In genomic region chr9:133948571-133949485, GRCh38 we compare ENCODE assay signal across 1 cellular context.
TF ChIP-seq lines count a peak whose summit lies in the region.

No MANE protein-coding gene starts in this region.

TF ChIP-seq in IMR-90, 13 proteins besides CTCF, POLR2A, EP300 and RAD21 (continued from another document):
- TF ChIP-seq ELK1 (IDR thresholded peaks at IDR 0.05; ENCODE audit: borderline replicate concordance, low read depth, low read length): no peak
- TF ChIP-seq MXI1 (IDR thresholded peaks at IDR 0.05; ENCODE audit: borderline replicate concordance, low read depth, low read length): no peak
- no peak for TF ChIP-seq SMC3 (IDR thresholded peaks at IDR 0.05; ENCODE audit: low read depth, low read length)
- no peak for TF ChIP-seq CHD1 (IDR thresholded peaks at IDR 0.05; ENCODE audit: low read depth, low read length)
- no peak for TF ChIP-seq MAZ (IDR thresholded peaks at IDR 0.05; ENCODE audit: borderline replicate concordance, low read depth, low read length)
- no peak for TF ChIP-seq RFX5 (IDR thresholded peaks at IDR 0.05; ENCODE audit: low read depth, low read length)
- no peak for TF ChIP-seq RCOR1 (IDR thresholded peaks at IDR 0.05; ENCODE audit: insufficient replicate concordance, low read length)
- no peak for TF ChIP-seq USF2 (IDR thresholded peaks at IDR 0.05; ENCODE audit: low read depth, low read length)
- no peak for TF ChIP-seq CEBPB (IDR thresholded peaks at IDR 0.05; ENCODE audit: low read depth, low read length)
- TF ChIP-seq BHLHE40 (IDR thresholded peaks at IDR 0.05; ENCODE audit: low read depth, low read length): no peak
- no peak for TF ChIP-seq FOS (IDR thresholded peaks at IDR 0.05; ENCODE audit: low read depth, low read length)
- no peak for TF ChIP-seq NFE2L2 (IDR thresholded peaks at IDR 0.05; ENCODE audit: low read depth, low read length)
